In the genomic region with DNA sequence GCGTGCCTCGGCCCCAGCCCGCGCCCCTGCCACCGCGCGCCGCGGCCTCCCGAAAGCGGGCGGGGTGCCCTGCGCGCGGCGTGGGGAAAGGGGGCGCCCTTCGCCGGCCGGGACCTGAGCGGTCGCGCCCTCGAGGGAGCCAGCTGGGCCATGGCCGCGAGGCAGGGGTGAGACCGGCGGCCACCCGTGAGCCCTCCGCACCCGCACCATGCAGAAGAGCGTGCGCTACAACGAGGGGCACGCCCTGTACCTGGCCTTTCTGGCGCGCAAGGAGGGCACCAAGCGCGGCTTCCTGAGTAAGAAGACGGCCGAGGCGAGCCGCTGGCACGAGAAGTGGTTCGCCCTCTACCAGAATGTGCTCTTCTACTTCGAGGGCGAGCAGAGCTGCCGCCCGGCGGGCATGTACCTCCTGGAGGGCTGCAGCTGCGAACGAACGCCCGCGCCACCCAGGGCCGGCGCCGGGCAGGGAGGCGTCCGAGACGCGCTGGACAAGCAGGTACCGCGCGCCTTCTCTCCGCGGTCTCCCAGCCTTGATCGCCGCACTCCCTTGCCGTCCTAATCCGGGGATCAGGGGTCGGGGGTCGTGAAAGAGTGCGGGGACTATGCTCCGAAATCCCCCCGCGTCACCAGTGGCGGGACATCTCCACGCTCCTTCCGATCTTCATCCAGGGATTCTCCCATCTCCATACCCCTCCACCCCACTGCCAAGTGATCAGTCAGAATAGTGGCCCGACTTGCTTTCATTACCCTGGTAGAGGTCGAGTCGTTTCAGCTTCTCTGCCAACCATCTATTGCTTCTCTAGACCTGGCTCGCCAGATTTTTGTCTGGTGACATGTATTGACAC, we compare ENCODE assay signal across 9 cellular contexts. TPM values are rescaled to one million over a fixed set of nuclear protein-coding genes. Genes with fewer than 3 reads are reported as not detected.
DNase-seq lines count a peak whose midpoint lies in the region; ATAC-seq lines count a peak whose summit lies in the region.
"Had no signal": no experiment of that assay in that cellular context is flagged by ENCODE, and none has a peak within 500 bp of the region (broad histone marks: within the 10 kb centered on the region; RNA-seq: fewer than 3 reads in every experiment).

No MANE protein-coding gene starts in this region.

- peaks cover 0 to 5% (median 0%) of the 10 kb centered on the region in 7 donors for H3K9me3 Mint-ChIP-seq in naive B cell
- H3K9me3 Mint-ChIP-seq in stimulated activated naive CD8-positive, alpha-beta T cell treated with anti-CD3 and anti-CD28 coated beads, Interleukin-15, Interleukin-2, amounts not matched to agents 100 ng/mL and 50 ng/mL, for 24 hours, result no peaks in the 10 kb centered on the region

- H3K4me1 Mint-ChIP-seq in naive B cell, result peaks cover 10 to 13% (median 11%) of the 10 kb centered on the region in 3 donors
- peaks cover 72% of the 10 kb centered on the region for H3K4me1 Mint-ChIP-seq in stimulated activated naive CD8-positive, alpha-beta T cell treated with anti-CD3 and anti-CD28 coated beads, Interleukin-15, Interleukin-2, amounts not matched to agents 100 ng/mL and 50 ng/mL, for 24 hours (ENCODE audit: low read depth)

- peak; percentile 57 for DNase-seq in NCI-H82 (lab: John Stamatoyannopoulos, UW)
- DNase-seq in NCI-H82 treated with DMSO at 0.1 percent for 48 hours (lab: John Stamatoyannopoulos, UW; ENCODE audit: unreplicated experiment), result no peak
- DNase-seq in activated T-cell treated with anti-CD3 and anti-CD28 coated beads for 48 hours (ENCODE audit: low read depth), result peak; percentile 36
- peak; percentile 50 for DNase-seq in fibroblast of gingiva (ENCODE audit: low read depth)
- no peak for DNase-seq in naive B cell
- no peak for DNase-seq in SIG-M5 treated with dmso at 0.1 percent for 504 hours (lab: John Stamatoyannopoulos, UW; ENCODE audit: unreplicated experiment)
- DNase-seq: DND-41 had no signal

- ATAC-seq in naive B cell (ENCODE audit: low read depth in 2 of 2) (no peak), HG03469 (IDR thresholded peaks at IDR 0.05; ENCODE audit: unreplicated experiment) (no peak)

- H3K27me3 Mint-ChIP-seq in naive B cell, result peaks cover 38 to 48% (median 40%) of the 10 kb centered on the region in 3 donors
- peaks cover 6% of the 10 kb centered on the region for H3K27me3 Mint-ChIP-seq in stimulated activated naive CD8-positive, alpha-beta T cell treated with anti-CD3 and anti-CD28 coated beads, Interleukin-15, Interleukin-2, amounts not matched to agents 100 ng/mL and 50 ng/mL, for 24 hours

- H3K27ac Mint-ChIP-seq in naive B cell, result peak overlapping the region in 2 of 6 donors; percentile 19 to 75
- H3K27ac Mint-ChIP-seq in stimulated activated naive CD8-positive, alpha-beta T cell treated with anti-CD3 and anti-CD28 coated beads, Interleukin-15, Interleukin-2, amounts not matched to agents 100 ng/mL and 50 ng/mL, for 24 hours, result peak overlapping the region; percentile 81

- peaks cover 9 to 10% of the 10 kb centered on the region in 2 donors for H3K36me3 Mint-ChIP-seq in naive B cell
- no peaks in the 10 kb centered on the region for H3K36me3 Mint-ChIP-seq in stimulated activated naive CD8-positive, alpha-beta T cell treated with anti-CD3 and anti-CD28 coated beads, Interleukin-15, Interleukin-2, amounts not matched to agents 100 ng/mL and 50 ng/mL, for 24 hours (ENCODE audit: low read depth)

- H3K4me3 Mint-ChIP-seq in naive B cell, result peak overlapping the region in 6 of 8 donors; percentile 37 to 87 (median 74)
- peak overlapping the region; percentile 92 for H3K4me3 Mint-ChIP-seq in stimulated activated naive CD8-positive, alpha-beta T cell treated with anti-CD3 and anti-CD28 coated beads, Interleukin-15, Interleukin-2, amounts not matched to agents 100 ng/mL and 50 ng/mL, for 24 hours

RNA-seq across cellular contexts. Expression of a gene that starts 0.6 kb away (rescaled TPM):
- polyA plus RNA-seq in naive B cell (ENCODE audit: low read depth in 6 of 6), result under 1 TPM in 2 of 6 donors, not detected in 4; 0.03 to 0.21 TPM

Comparison
In these comparisons a context has a peak if more than half of its experiments do, and no peak if none do; other contexts are left out.
1. DNase-seq: peak in NCI-H82 (single experiment), activated T-cell treated with anti-CD3 and anti-CD28 coated beads for 48 hours (single experiment) and fibroblast of gingiva (single experiment); none in NCI-H82 treated with DMSO at 0.1 percent for 48 hours (single experiment), naive B cell (single experiment) and SIG-M5 treated with dmso at 0.1 percent for 504 hours (single experiment).